ENCODE assay signal across 20 cellular contexts in genomic region chr20:32877507-32877906, GRCh38. TPM values are rescaled to one million over a fixed set of nuclear protein-coding genes. Genes with fewer than 3 reads are reported as not detected.
A peak's percentile ranks its signal among the peaks of the same experiment; 100 is the strongest.
DNase-seq lines count a peak whose midpoint lies in the region; ATAC-seq and TF ChIP-seq lines count a peak whose summit lies in the region.
"Had no signal": no experiment of that assay in that cellular context is flagged by ENCODE, and none has a peak within 500 bp of the region (broad histone marks: within the 10 kb centered on the region; RNA-seq: fewer than 3 reads in every experiment).

No MANE protein-coding gene starts in this region.

- peaks cover 6% of the 10 kb centered on the region for H3K4me1 Mint-ChIP-seq in HFFc6 (ENCODE audit: low read depth)

- DNase-seq in HFFc6 = peak; percentile 12
- peak; percentile 19 for DNase-seq in fibroblast of villous mesenchyme (ENCODE audit: low read depth)
- peak; percentile 18 for DNase-seq in smooth muscle cell of the brain vasculature (ENCODE audit: low read depth, low spot score)
- DNase-seq in GF-D8 (lab: John Stamatoyannopoulos, UW) = no peak
- DNase-seq in left cardiac atrium = no peak
- DNase-seq: activated CD4-positive, alpha-beta T cell treated with anti-CD3 and anti-CD28 coated beads, Interleukin-2, amount 50 U/mL, for 1 hour; activated naive CD4-positive, alpha-beta T cell treated with Interleukin-2 at 50 U/mL for 16 hours; activated T-cell treated with anti-CD3 and anti-CD28 coated beads for 4 hours; brain microvascular endothelial cell; DMS79; hypothalamus; NCI-H524 treated with DMSO at 0.1 percent for 48 hours; pancreas; tibial artery had no signal

- no peak for TF ChIP-seq CTCF in HFFc6 (IDR thresholded peaks at IDR 0.05)
- TF ChIP-seq CTCF in fibroblast of villous mesenchyme (IDR thresholded peaks at IDR 0.05; ENCODE audit: insufficient read depth, low read depth, low read length) = no peak

- H3K36me3 Mint-ChIP-seq in HFFc6 (ENCODE audit: low read depth) = no peaks in the 10 kb centered on the region

- no peak overlapping the region for H3K27ac Mint-ChIP-seq in HFFc6

- intact Hi-C loops in left cardiac atrium (cut with DNase I) = loop anchor here in 1 of 2 donors (5.0 kb wide), 1 partner anchor 85 kb away; no protein-coding TSS in a partner anchor

- no peaks in the 10 kb centered on the region for H3K9me3 Mint-ChIP-seq in HFFc6

- H3K4me3 ChIP-seq in fibroblast of villous mesenchyme (ENCODE audit: low read depth, low read length) = no peak overlapping the region
- H3K4me3 ChIP-seq: pancreas, skin epidermis, tibial artery had no signal

- no peak overlapping the region for H3K4me3 Mint-ChIP-seq in HFFc6

- peaks cover 1% of the 10 kb centered on the region for H3K27me3 Mint-ChIP-seq in HFFc6 (ENCODE audit: insufficient read depth)

- peak; percentile 34; the same call in 2 of the 3 replicates for ATAC-seq in SK-N-SH treated with all-trans-retinoic acid at 6 μM for 48 hours
- no peak for ATAC-seq in HG02852 (IDR thresholded peaks at IDR 0.05; ENCODE audit: unreplicated experiment)
- ATAC-seq in left cardiac atrium = no peak
- ATAC-seq: esophagus mucosa, left lobe of liver, pancreas had no signal

TF ChIP-seq in SK-N-SH treated with all-trans-retinoic acid at 6 μM for 48 hours, 23 proteins besides CTCF, POLR2A, EP300 and RAD21:
- TF ChIP-seq ZNF565 (CRISPR knock-in tag; conservative IDR thresholded peaks at IDR 0.05; ENCODE audit: low read depth) (no peak), ISL1 (CRISPR knock-in tag; IDR thresholded peaks at IDR 0.05) (no peak), ZNF70 (CRISPR knock-in tag; IDR thresholded peaks at IDR 0.05) (no peak), ARNTL (CRISPR knock-in tag; IDR thresholded peaks at IDR 0.05; ENCODE audit: borderline replicate concordance, low read depth) (no peak), OSR1 (CRISPR knock-in tag; IDR thresholded peaks at IDR 0.05) (no peak), RARB (CRISPR knock-in tag; IDR thresholded peaks at IDR 0.05) (no peak), ESRRG (CRISPR knock-in tag; IDR thresholded peaks at IDR 0.05) (no peak), TCF4 (CRISPR knock-in tag; IDR thresholded peaks at IDR 0.05; ENCODE audit: borderline replicate concordance) (no peak), ZC3H10 (CRISPR knock-in tag; IDR thresholded peaks at IDR 0.05) (no peak), PPARA (CRISPR knock-in tag; IDR thresholded peaks at IDR 0.05; ENCODE audit: borderline replicate concordance) (no peak), ZNF8 (CRISPR knock-in tag; IDR thresholded peaks at IDR 0.05) (no peak), CREB5 (CRISPR knock-in tag; IDR thresholded peaks at IDR 0.05; ENCODE audit: low read depth) (no peak), ZFP3 (CRISPR knock-in tag; IDR thresholded peaks at IDR 0.05) (no peak), PATZ1 (CRISPR knock-in tag; IDR thresholded peaks at IDR 0.05; ENCODE audit: borderline replicate concordance) (no peak), BACH2 (CRISPR knock-in tag; IDR thresholded peaks at IDR 0.05; ENCODE audit: borderline replicate concordance) (no peak), ZFP30 (CRISPR knock-in tag; IDR thresholded peaks at IDR 0.05) (no peak)
- TF ChIP-seq, protein P1, sequence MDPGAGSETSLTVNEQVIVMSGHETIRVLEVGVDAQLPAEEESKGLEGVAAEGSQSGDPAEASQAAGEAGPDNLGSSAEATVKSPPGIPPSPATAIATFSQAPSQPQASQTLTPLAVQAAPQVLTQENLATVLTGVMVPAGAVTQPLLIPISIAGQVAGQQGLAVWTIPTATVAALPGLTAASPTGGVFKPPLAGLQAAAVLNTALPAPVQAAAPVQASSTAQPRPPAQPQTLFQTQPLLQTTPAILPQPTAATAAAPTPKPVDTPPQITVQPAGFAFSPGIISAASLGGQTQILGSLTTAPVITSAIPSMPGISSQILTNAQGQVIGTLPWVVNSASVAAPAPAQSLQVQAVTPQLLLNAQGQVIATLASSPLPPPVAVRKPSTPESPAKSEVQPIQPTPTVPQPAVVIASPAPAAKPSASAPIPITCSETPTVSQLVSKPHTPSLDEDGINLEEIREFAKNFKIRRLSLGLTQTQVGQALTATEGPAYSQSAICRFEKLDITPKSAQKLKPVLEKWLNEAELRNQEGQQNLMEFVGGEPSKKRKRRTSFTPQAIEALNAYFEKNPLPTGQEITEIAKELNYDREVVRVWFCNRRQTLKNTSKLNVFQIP (CRISPR knock-in tag; IDR thresholded peaks at IDR 0.05; ENCODE audit: borderline replicate concordance, low read depth) = no peak
TF ChIP-seq in SK-N-SH treated with all-trans-retinoic acid at 6 μM for 48 hours: peak in this region for 0.

RNA-seq across cellular contexts. Expression of gene EFCAB8, which starts 18.8 kb away (rescaled TPM):
- total RNA-seq in HFFc6 (2021; fragmentation: NEBNext Ultra II Directional; extraction: Animal tissue kit (Norgen Biotek cat#: 25700)) = not detected
- total RNA-seq in fibroblast of villous mesenchyme = 0.32 and 1.3 TPM in 2 replicates
- total RNA-seq in left cardiac atrium = under 1 TPM in 1 of 2 donors, not detected in 1; 0.18 TPM
- total RNA-seq: dermis microvascular lymphatic vessel endothelial cell had no signal

RNA-seq across cellular contexts. Expression of gene MAPRE1, which starts 57.8 kb away (rescaled TPM):
- 100 to 1,000 TPM; 125 to 152 (median 144) TPM for total RNA-seq in HFFc6 (2021; fragmentation: NEBNext Ultra II Directional; extraction: Animal tissue kit (Norgen Biotek cat#: 25700))
- total RNA-seq in fibroblast of villous mesenchyme = 94.1 and 133 TPM in 2 replicates
- total RNA-seq in left cardiac atrium = 10 to 100 TPM; 76.8 to 93.2 TPM

Comparison
In these comparisons a context has a peak if more than half of its experiments do, and no peak if none do; other contexts are left out.
1. DNase-seq: peak in HFFc6 (single experiment), fibroblast of villous mesenchyme (single experiment) and smooth muscle cell of the brain vasculature (single experiment); none in GF-D8 (single experiment) and left cardiac atrium (single experiment).